In the genomic region with DNA sequence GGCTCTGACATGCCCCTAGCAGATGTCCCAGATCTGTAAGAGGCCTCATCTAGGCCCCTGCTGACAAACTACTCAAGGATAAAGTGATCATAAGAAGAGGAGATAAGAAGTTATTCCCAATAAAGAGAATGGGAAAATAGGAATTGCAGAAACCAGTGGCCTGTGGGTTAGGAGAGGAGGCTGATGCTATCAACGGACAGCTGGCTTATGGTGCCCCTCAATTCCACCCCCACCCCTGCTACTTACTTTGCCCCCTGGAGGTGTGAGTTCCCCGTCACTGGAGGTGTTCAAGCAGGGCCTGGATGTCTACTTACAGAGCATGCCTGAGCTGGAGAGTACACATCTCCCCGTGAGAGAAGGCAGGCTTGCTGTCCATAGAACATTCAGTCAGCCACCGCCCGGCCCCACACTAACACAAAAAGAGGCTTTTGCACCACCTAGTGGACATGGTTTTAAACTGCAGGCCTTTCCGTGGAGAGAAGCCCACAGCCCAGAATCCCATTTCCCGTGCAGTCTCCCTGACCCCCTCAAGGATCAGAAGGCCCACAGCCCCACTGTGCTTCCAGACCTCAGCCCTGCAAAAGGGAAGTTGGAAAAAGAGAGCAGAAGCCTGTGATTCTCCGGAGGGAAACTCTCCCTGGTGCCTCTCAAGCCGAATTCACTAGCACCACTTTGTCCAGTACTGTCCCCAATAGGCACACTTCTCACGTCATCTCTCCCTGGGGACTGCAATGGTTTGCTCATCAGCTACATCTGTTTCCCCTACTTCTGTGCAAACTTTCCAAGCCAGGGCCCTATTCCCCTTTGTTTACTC, we compare ENCODE assay signal across 7 cellular contexts. TPM values are rescaled to one million over a fixed set of nuclear protein-coding genes. Genes with fewer than 3 reads are reported as not detected.
DNase-seq lines count a peak whose midpoint lies in the region; ATAC-seq, FAIRE-seq and TF ChIP-seq lines count a peak whose summit lies in the region.

No MANE protein-coding gene starts in this region.

- no peak overlapping the region for H3K27ac Mint-ChIP-seq in natural killer cell treated with Interleukin-12 subunit alpha and Interleukin-12 subunit beta and Interleukin-15 and Interleukin-18, amount 100 ng/mL, for 72 hours

- H3K27me3 ChIP-seq in esophagus muscularis mucosa: no peaks in the 10 kb centered on the region

- ATAC-seq in natural killer cell treated with Interleukin-12 subunit alpha and Interleukin-12 subunit beta and Interleukin-15 and Interleukin-18, amount 100 ng/mL, for 72 hours: peak; percentile 67 to 83

- TF ChIP-seq POLR2A in GM12892 (IDR thresholded peaks at IDR 0.05; ENCODE audit: low read depth, low read length) (no peak), esophagus muscularis mucosa (IDR thresholded peaks at IDR 0.05; ENCODE audit: low read depth) (no peak)

- peaks cover 11 to 28% (median 23%) of the 10 kb centered on the region in 4 donors for H3K4me1 ChIP-seq in esophagus muscularis mucosa

- TF ChIP-seq EP300 in esophagus muscularis mucosa (IDR thresholded peaks at IDR 0.05): no peak

- peaks cover 27 to 43% of the 10 kb centered on the region in 2 donors for H3K4me1 Mint-ChIP-seq in natural killer cell treated with Interleukin-12 subunit alpha and Interleukin-12 subunit beta and Interleukin-15 and Interleukin-18, amount 100 ng/mL, for 72 hours (ENCODE audit: low read depth in 2 of 2)

- H3K36me3 ChIP-seq in esophagus muscularis mucosa: no peaks in the 10 kb centered on the region

- no peak overlapping the region for H3K4me3 ChIP-seq in esophagus muscularis mucosa

- DNase-seq in GM12892 (ENCODE audit: insufficient read length) (peak; percentile 50), Kasumi-1 (lab: John Stamatoyannopoulos, UW) (peak; percentile 74 to 86), OCI-M2 (lab: John Stamatoyannopoulos, UW; ENCODE audit: unreplicated experiment) (peak; percentile 53), activated T-cell treated with anti-CD3 and anti-CD28 coated beads for 48 hours (ENCODE audit: low read depth) (peak; percentile 51), esophagus muscularis mucosa (ENCODE audit: extremely low spot score) (peak; percentile 93)
- DNase-seq in natural killer cell treated with Interleukin-12 subunit alpha and Interleukin-12 subunit beta and Interleukin-15 and Interleukin-18, amount 100 ng/mL, for 72 hours (ENCODE audit: low spot score): peak; percentile 66
- peak; percentile 32 to 73 (median 52) for DNase-seq in stimulated activated naive CD4-positive, alpha-beta T cell (lab: John Stamatoyannopoulos, UW)

- H3K9me3 ChIP-seq in esophagus muscularis mucosa: no peaks in the 10 kb centered on the region

- no peak overlapping the region for H3K27ac ChIP-seq in esophagus muscularis mucosa (replicated peaks in 1 of 4)

- peaks cover 0 to 7% of the 10 kb centered on the region in 2 donors for H3K27me3 Mint-ChIP-seq in natural killer cell treated with Interleukin-12 subunit alpha and Interleukin-12 subunit beta and Interleukin-15 and Interleukin-18, amount 100 ng/mL, for 72 hours

- intact Hi-C loops in esophagus muscularis mucosa (cut with DNase I): loop anchor here (10.0 kb wide), 1 partner anchor 336 kb away; the partner anchor contains the start of genes MAPK14 and SLC26A8

- no peaks in the 10 kb centered on the region for H3K36me3 Mint-ChIP-seq in natural killer cell treated with Interleukin-12 subunit alpha and Interleukin-12 subunit beta and Interleukin-15 and Interleukin-18, amount 100 ng/mL, for 72 hours

- FAIRE-seq in GM12892 (lab: Jason Lieb, UNC): peak; percentile 82

- H3K4me3 Mint-ChIP-seq in natural killer cell treated with Interleukin-12 subunit alpha and Interleukin-12 subunit beta and Interleukin-15 and Interleukin-18, amount 100 ng/mL, for 72 hours: no peak overlapping the region

- 24% methylated on average over 10 of the region's 10 CpGs for WGBS in esophagus muscularis mucosa

- TF ChIP-seq CTCF in esophagus muscularis mucosa (IDR thresholded peaks at IDR 0.05): peak; percentile 81 to 88 (median 84)

- H3K9me3 Mint-ChIP-seq in natural killer cell treated with Interleukin-12 subunit alpha and Interleukin-12 subunit beta and Interleukin-15 and Interleukin-18, amount 100 ng/mL, for 72 hours: no peaks in the 10 kb centered on the region

RNA-seq across cellular contexts. Expression of gene BNIP5, which starts 23.8 kb away (rescaled TPM):
- polyA plus RNA-seq in GM12892 (2012; ENCODE audit: missing spikeins): 0.06 TPM
- not detected for total RNA-seq in esophagus muscularis mucosa
- total RNA-seq in natural killer cell treated with Interleukin-12 subunit alpha and Interleukin-12 subunit beta and Interleukin-15 and Interleukin-18, amount 100 ng/mL, for 72 hours: not detected

RNA-seq across cellular contexts. Expression of gene ETV7, which starts 27.0 kb away (rescaled TPM):
- 2.9 TPM for polyA plus RNA-seq in GM12892 (2012; ENCODE audit: missing spikeins)
- total RNA-seq in esophagus muscularis mucosa: 1 to 10 TPM in 1 of 4 donors, under 1 TPM in 1, not detected in 2; 0.71 to 1.5 TPM
- total RNA-seq in natural killer cell treated with Interleukin-12 subunit alpha and Interleukin-12 subunit beta and Interleukin-15 and Interleukin-18, amount 100 ng/mL, for 72 hours: 10 to 100 TPM in 1 of 2 donors, 1 to 10 TPM in 1; 6.9 to 19.8 TPM
